In the genomic region with DNA sequence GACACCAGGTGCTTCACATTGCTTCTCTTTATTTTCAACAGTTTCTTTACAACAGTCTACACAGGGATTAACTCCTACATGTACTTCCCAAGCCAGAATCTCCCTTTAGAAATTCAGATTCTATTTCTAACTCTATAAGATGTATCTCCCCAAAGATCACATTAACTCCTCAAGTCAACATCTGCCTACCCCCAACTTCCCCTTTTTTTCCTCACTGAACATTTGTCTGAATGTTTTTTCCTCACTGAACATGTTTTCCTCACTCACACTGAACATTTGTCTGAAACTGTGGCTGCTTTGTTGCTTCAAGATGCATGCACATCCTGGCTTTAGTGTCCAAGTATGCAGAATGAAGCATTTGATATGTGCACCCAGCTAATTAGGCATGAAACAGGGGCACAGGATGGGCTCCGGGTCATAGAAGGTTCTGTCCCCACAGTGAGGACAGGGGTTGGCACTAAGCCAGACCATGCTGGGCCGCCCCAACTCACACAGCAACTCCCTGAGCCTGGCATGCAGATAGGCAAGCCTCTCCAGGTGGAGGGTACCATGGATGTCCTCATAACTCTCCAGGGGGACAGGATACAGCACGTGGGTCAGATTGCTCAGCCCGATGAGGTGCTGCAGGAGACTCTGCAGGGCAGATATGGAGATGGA, we compare ENCODE assay signal across 1 cellular context.
TF ChIP-seq lines count a peak whose summit lies in the region.

No MANE protein-coding gene starts in this region.

TF ChIP-seq in K562, 482 proteins besides CTCF, POLR2A, EP300 and RAD21:
- TF ChIP-seq, protein P1, sequence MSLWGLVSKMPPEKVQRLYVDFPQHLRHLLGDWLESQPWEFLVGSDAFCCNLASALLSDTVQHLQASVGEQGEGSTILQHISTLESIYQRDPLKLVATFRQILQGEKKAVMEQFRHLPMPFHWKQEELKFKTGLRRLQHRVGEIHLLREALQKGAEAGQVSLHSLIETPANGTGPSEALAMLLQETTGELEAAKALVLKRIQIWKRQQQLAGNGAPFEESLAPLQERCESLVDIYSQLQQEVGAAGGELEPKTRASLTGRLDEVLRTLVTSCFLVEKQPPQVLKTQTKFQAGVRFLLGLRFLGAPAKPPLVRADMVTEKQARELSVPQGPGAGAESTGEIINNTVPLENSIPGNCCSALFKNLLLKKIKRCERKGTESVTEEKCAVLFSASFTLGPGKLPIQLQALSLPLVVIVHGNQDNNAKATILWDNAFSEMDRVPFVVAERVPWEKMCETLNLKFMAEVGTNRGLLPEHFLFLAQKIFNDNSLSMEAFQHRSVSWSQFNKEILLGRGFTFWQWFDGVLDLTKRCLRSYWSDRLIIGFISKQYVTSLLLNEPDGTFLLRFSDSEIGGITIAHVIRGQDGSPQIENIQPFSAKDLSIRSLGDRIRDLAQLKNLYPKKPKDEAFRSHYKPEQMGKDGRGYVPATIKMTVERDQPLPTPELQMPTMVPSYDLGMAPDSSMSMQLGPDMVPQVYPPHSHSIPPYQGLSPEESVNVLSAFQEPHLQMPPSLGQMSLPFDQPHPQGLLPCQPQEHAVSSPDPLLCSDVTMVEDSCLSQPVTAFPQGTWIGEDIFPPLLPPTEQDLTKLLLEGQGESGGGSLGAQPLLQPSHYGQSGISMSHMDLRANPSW (CRISPR knock-in tag; IDR thresholded peaks at IDR 0.05) = peak; percentile 96
- TF ChIP-seq, protein P2, sequence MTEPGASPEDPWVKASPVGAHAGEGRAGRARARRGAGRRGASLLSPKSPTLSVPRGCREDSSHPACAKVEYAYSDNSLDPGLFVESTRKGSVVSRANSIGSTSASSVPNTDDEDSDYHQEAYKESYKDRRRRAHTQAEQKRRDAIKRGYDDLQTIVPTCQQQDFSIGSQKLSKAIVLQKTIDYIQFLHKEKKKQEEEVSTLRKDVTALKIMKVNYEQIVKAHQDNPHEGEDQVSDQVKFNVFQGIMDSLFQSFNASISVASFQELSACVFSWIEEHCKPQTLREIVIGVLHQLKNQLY (CRISPR knock-in tag; conservative IDR thresholded peaks at IDR 0.05) = peak in 1 of 2 experiments; percentile 42; a peak in 1 of 4 replicates
- TF ChIP-seq SMAD2 (IDR thresholded peaks at IDR 0.05; ENCODE audit: low read depth, low read length) (no peak), MAFK (IDR thresholded peaks at IDR 0.05; ENCODE audit: low read length) (no peak), TGIF2 (CRISPR knock-in tag; IDR thresholded peaks at IDR 0.05) (no peak), PML (IDR thresholded peaks at IDR 0.05; ENCODE audit: low read length) (no peak), CC2D1A (IDR thresholded peaks at IDR 0.05) (no peak)
